Comparison of ENCODE assay signal across 3 cellular contexts in genomic region chr5:10528827-10529226, GRCh38.
TF ChIP-seq lines count a peak whose summit lies in the region.

No MANE protein-coding gene starts in this region.

TF ChIP-seq in A549, 52 proteins besides CTCF, POLR2A, EP300 and RAD21 (continues in another document):
- TF ChIP-seq POLR2AphosphoS2 (conservative IDR thresholded peaks at IDR 0.05; ENCODE audit: low read length), result no peak
- TF ChIP-seq, protein P1, sequence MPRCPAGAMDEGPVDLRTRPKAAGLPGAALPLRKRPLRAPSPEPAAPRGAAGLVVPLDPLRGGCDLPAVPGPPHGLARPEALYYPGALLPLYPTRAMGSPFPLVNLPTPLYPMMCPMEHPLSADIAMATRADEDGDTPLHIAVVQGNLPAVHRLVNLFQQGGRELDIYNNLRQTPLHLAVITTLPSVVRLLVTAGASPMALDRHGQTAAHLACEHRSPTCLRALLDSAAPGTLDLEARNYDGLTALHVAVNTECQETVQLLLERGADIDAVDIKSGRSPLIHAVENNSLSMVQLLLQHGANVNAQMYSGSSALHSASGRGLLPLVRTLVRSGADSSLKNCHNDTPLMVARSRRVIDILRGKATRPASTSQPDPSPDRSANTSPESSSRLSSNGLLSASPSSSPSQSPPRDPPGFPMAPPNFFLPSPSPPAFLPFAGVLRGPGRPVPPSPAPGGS (IDR thresholded peaks at IDR 0.05), result no peak
- no peak for TF ChIP-seq MYC (IDR thresholded peaks at IDR 0.05; ENCODE audit: borderline replicate concordance, low read length)
- no peak for TF ChIP-seq ZFP36 (IDR thresholded peaks at IDR 0.05; ENCODE audit: borderline replicate concordance, partially characterized antibody)
- no peak for TF ChIP-seq SREBF2 (IDR thresholded peaks at IDR 0.05)
- TF ChIP-seq TP53 (CRISPR knock-in tag; IDR thresholded peaks at IDR 0.05), result no peak
- TF ChIP-seq REST (IDR thresholded peaks at IDR 0.05), result no peak
- TF ChIP-seq FOXS1 (CRISPR knock-in tag; IDR thresholded peaks at IDR 0.05), result no peak
- no peak for TF ChIP-seq HDAC2 (IDR thresholded peaks at IDR 0.05)
- no peak for TF ChIP-seq ZNF302 (CRISPR knock-in tag; IDR thresholded peaks at IDR 0.05)
- no peak for TF ChIP-seq JUN (IDR thresholded peaks at IDR 0.05)
- no peak for TF ChIP-seq MAZ (IDR thresholded peaks at IDR 0.05; ENCODE audit: borderline replicate concordance, low read depth, low read length)
- no peak for TF ChIP-seq CBX2 (IDR thresholded peaks at IDR 0.05; ENCODE audit: borderline replicate concordance, low read depth)
- TF ChIP-seq HOXA7 (CRISPR knock-in tag; IDR thresholded peaks at IDR 0.05), result no peak
- TF ChIP-seq PHF8 (IDR thresholded peaks at IDR 0.05; ENCODE audit: borderline replicate concordance, low read depth), result no peak
- TF ChIP-seq NR3C1 (IDR thresholded peaks at IDR 0.05), result no peak
- TF ChIP-seq, protein P2, sequence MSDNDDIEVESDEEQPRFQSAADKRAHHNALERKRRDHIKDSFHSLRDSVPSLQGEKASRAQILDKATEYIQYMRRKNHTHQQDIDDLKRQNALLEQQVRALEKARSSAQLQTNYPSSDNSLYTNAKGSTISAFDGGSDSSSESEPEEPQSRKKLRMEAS (IDR thresholded peaks at IDR 0.05), result no peak
- TF ChIP-seq, protein P3, sequence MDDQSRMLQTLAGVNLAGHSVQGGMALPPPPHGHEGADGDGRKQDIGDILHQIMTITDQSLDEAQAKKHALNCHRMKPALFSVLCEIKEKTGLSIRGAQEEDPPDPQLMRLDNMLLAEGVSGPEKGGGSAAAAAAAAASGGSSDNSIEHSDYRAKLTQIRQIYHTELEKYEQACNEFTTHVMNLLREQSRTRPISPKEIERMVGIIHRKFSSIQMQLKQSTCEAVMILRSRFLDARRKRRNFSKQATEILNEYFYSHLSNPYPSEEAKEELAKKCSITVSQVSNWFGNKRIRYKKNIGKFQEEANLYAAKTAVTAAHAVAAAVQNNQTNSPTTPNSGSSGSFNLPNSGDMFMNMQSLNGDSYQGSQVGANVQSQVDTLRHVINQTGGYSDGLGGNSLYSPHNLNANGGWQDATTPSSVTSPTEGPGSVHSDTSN (IDR thresholded peaks at IDR 0.05), result no peak

TF ChIP-seq in HCT116, 20 proteins besides CTCF, POLR2A, EP300 and RAD21:
- TF ChIP-seq ELF1 (IDR thresholded peaks at IDR 0.05; ENCODE audit: borderline replicate concordance, low read depth) (no peak), FOSL1 (IDR thresholded peaks at IDR 0.05; ENCODE audit: low read depth) (no peak), YY1 (IDR thresholded peaks at IDR 0.05; ENCODE audit: extremely low read depth, insufficient replicate concordance, low read depth, low read length) (no peak), TCF7L2 (IDR thresholded peaks at IDR 0.05; ENCODE audit: borderline replicate concordance, extremely low read depth, insufficient read depth, insufficient read length) (no peak), EZH2phosphoT487 (IDR thresholded peaks at IDR 0.05; ENCODE audit: borderline replicate concordance) (no peak), SRF (IDR thresholded peaks at IDR 0.05; ENCODE audit: low read depth) (no peak), CBX3 (IDR thresholded peaks at IDR 0.05; ENCODE audit: low read depth) (no peak), ZFX (IDR thresholded peaks at IDR 0.05) (no peak), ZNF274 (IDR thresholded peaks at IDR 0.05; ENCODE audit: low read depth, low read length) (no peak), EZH2 (IDR thresholded peaks at IDR 0.05) (no peak), SIN3A (IDR thresholded peaks at IDR 0.05; ENCODE audit: low read depth) (no peak)
- TF ChIP-seq, protein P4, sequence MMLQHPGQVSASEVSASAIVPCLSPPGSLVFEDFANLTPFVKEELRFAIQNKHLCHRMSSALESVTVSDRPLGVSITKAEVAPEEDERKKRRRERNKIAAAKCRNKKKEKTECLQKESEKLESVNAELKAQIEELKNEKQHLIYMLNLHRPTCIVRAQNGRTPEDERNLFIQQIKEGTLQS (IDR thresholded peaks at IDR 0.05), result no peak

TF ChIP-seq in SK-N-SH, 30 proteins besides CTCF, POLR2A, EP300 and RAD21:
- TF ChIP-seq RXRA (IDR thresholded peaks at IDR 0.05; ENCODE audit: borderline replicate concordance, low read depth) (no peak), CHD2 (IDR thresholded peaks at IDR 0.05; ENCODE audit: low read length, partially characterized antibody) (no peak), ZBTB33 (IDR thresholded peaks at IDR 0.05; ENCODE audit: borderline replicate concordance, low read depth) (no peak), GATA2 (CRISPR knock-in tag; IDR thresholded peaks at IDR 0.05) (no peak), SIN3A (IDR thresholded peaks at IDR 0.05; ENCODE audit: borderline replicate concordance, low read depth, low read length) (no peak), ELF1 (IDR thresholded peaks at IDR 0.05) (no peak), FOSL2 (IDR thresholded peaks at IDR 0.05; ENCODE audit: borderline replicate concordance, low read depth) (no peak), NRF1 (IDR thresholded peaks at IDR 0.05; ENCODE audit: low read depth, low read length) (no peak), EZH2phosphoT487 (IDR thresholded peaks at IDR 0.05; ENCODE audit: borderline replicate concordance, low read depth) (no peak), FOXJ3 (CRISPR knock-in tag; IDR thresholded peaks at IDR 0.05) (no peak), JUND (IDR thresholded peaks at IDR 0.05) (no peak)
- TF ChIP-seq, protein P2 (IDR thresholded peaks at IDR 0.05; ENCODE audit: low read depth), result no peak
TF ChIP-seq in SK-N-SH: peak in this region for 0.
